ENCODE assay signal across 9 cellular contexts in genomic region chr15:27414168-27414870, GRCh38.
"Had no signal": no experiment of that assay in that cellular context is flagged by ENCODE, and none has a peak within 500 bp of the region (broad histone marks: within the 10 kb centered on the region; RNA-seq: fewer than 3 reads in every experiment).

No MANE protein-coding gene starts in this region.

- DNase-seq: activated CD4-positive, alpha-beta T cell treated with anti-CD3 and anti-CD28 coated beads for 4 hours; activated CD8-positive, alpha-beta memory T cell treated with anti-CD3 and anti-CD28 coated beads, Interleukin-2, amount 50 U/mL, for 48 hours; activated CD8-positive, alpha-beta T cell treated with anti-CD3 and anti-CD28 coated beads for 36 hours; effector memory CD8-positive, alpha-beta T cell; stimulated activated naive CD4-positive, alpha-beta T cell; trophoblast cell had no signal

- H3K4me3 ChIP-seq: ascending aorta had no signal

- ATAC-seq: activated CD8-positive, alpha-beta T cell treated with anti-CD3 and anti-CD28 coated beads for 36 hours; effector memory CD8-positive, alpha-beta T cell; sciatic nerve had no signal

- H3K27ac ChIP-seq: ascending aorta, VCaP had no signal

- H3K9me3 ChIP-seq: ascending aorta had no signal

- H3K4me1 ChIP-seq: ascending aorta had no signal

- H3K36me3 ChIP-seq: ascending aorta had no signal

- H3K27me3 ChIP-seq: ascending aorta had no signal
